ENCODE assay signal across 19 cellular contexts in the genomic region with DNA sequence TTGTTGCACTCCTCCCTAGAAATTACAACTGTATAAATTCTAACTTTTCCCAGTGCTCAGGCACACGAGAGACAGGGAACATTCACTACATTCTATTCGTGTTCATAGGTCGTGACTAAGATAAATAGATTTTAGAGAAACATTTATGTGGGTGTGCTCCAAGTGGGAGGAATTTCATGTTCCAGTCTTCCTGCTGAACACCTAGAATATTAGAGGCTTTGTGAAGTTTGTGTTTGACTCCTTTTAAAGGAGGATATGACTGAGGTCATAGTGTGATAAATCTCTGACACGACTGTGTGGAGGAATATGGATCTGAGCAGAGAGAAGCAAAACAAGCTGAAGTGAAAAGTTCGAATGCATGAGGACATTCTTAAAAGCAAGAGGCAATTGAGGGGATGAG.
"Had no signal": no experiment of that assay in that cellular context is flagged by ENCODE, and none has a peak within 500 bp of the region (broad histone marks: within the 10 kb centered on the region; RNA-seq: fewer than 3 reads in every experiment).

No MANE protein-coding gene starts in this region.

- H3K9me3 ChIP-seq: ascending aorta, ovary, uterus had no signal

- H3K27ac ChIP-seq: ascending aorta, heart left ventricle, ovary, tibial artery, uterus, VCaP had no signal

- DNase-seq: activated CD4-positive, alpha-beta T cell treated with anti-CD3 and anti-CD28 coated beads for 1 hour; activated CD4-positive, alpha-beta T cell treated with anti-CD3 and anti-CD28 coated beads, Interleukin-2, amount 50 U/mL, for 4 hours; activated naive CD4-positive, alpha-beta T cell; activated T-cell treated with anti-CD3 and anti-CD28 coated beads for 4 hours; central memory CD4-positive, alpha-beta T cell; cortex of kidney; effector CD4-positive, alpha-beta T cell; heart left ventricle; left ventricle myocardium superior; ovary; stimulated activated CD4-positive, alpha-beta T cell treated with anti-CD3 and anti-CD28 coated beads, Interleukin-15, amount 100 ng/mL, for 24 hours; stimulated activated CD4-positive, alpha-beta T cell treated with anti-CD3 and anti-CD28 coated beads, Interleukin-4, amount 100 ng/mL, for 1 hour; stimulated activated naive B cell treated with anti-CD40 and anti-IgM and Interleukin-4, amounts not matched to agents 10 μg/mL and 1 μg/mL and 100 μg/mL, for 72 hours; tibial artery; uterus had no signal

- H3K27ac Mint-ChIP-seq: stimulated activated naive B cell treated with anti-CD40 and anti-IgM and Interleukin-4, amounts not matched to agents 10 μg/mL and 1 μg/mL and 100 μg/mL, for 72 hours had no signal

- H3K4me1 Mint-ChIP-seq: stimulated activated naive B cell treated with anti-CD40 and anti-IgM and Interleukin-4, amounts not matched to agents 10 μg/mL and 1 μg/mL and 100 μg/mL, for 72 hours had no signal

- H3K36me3 ChIP-seq: ascending aorta, heart left ventricle, ovary, tibial artery, uterus had no signal

- H3K4me3 Mint-ChIP-seq: neural crest cell; stimulated activated naive B cell treated with anti-CD40 and anti-IgM and Interleukin-4, amounts not matched to agents 10 μg/mL and 1 μg/mL and 100 μg/mL, for 72 hours had no signal

- H3K36me3 Mint-ChIP-seq: stimulated activated naive B cell treated with anti-CD40 and anti-IgM and Interleukin-4, amounts not matched to agents 10 μg/mL and 1 μg/mL and 100 μg/mL, for 72 hours had no signal

- H3K4me3 ChIP-seq: ascending aorta, heart left ventricle, ovary, tibial artery, uterus had no signal

- H3K4me1 ChIP-seq: ascending aorta, tibial artery, uterus had no signal

- H3K27me3 ChIP-seq: ascending aorta, heart left ventricle, ovary, uterus had no signal

- ATAC-seq: heart left ventricle; left ventricle myocardium superior; SK-N-SH treated with all-trans-retinoic acid at 6 μM for 48 hours; stimulated activated naive B cell treated with anti-CD40 and anti-IgM and Interleukin-4, amounts not matched to agents 10 μg/mL and 1 μg/mL and 100 μg/mL, for 72 hours had no signal
